8 cellular contexts compared by ENCODE assay signal in genomic region chr7:100825760-100826545, GRCh38. TPM values are rescaled to one million over a fixed set of nuclear protein-coding genes. Genes with fewer than 3 reads are reported as not detected.
DNase-seq lines count a peak whose midpoint lies in the region; ATAC-seq, FAIRE-seq and TF ChIP-seq lines count a peak whose summit lies in the region.

No MANE protein-coding gene starts in this region.

- intact Hi-C loops in K562 (cut with micrococcal nuclease) (loop anchor here (1.0 kb wide), 1 partner anchor 24 kb away; no protein-coding TSS in a partner anchor), lower leg skin (cut with DNase I; ENCODE audit: low total_unique reads) (no loop called here)

- H3K27me3 Mint-ChIP-seq in CD8-positive, alpha-beta memory T cell, result peaks cover 34 to 50% of the 10 kb centered on the region in 2 donors

- H2AFZ ChIP-seq in K562 (ENCODE audit: low read depth, low read length), result peak overlapping the region; percentile 67

- no peaks in the 10 kb centered on the region for H3K36me3 ChIP-seq in CD8-positive, alpha-beta memory T cell (ENCODE audit: insufficient read depth, low read length)
- H3K36me3 ChIP-seq in K562 (ENCODE audit: control insufficient read depth, insufficient read depth, low read length) (peaks cover 36% of the 10 kb centered on the region; the same call in 2 of the 3 replicates), urinary bladder (ENCODE audit: insufficient read depth) (no peaks in the 10 kb centered on the region)

- no peaks in the 10 kb centered on the region for H3K9me3 ChIP-seq in CD8-positive, alpha-beta memory T cell (ENCODE audit: low read length)
- H3K9me3 ChIP-seq in K562 (replicated peaks; ENCODE audit: control insufficient read depth, insufficient read depth, low read depth, low read length), result no peaks in the 10 kb centered on the region

- no peak for DNase-seq in CD8-positive, alpha-beta memory T cell
- DNase-seq in K562 (ENCODE audit: extremely low read depth in 1 of 4, low spot score in 3 of 4) (peak; percentile 43 to 86 (median 66)), lower leg skin (ENCODE audit: low spot score in 2 of 2) (no peak), NCI-H1436 (lab: John Stamatoyannopoulos, UW) (no peak)

- H3K79me2 ChIP-seq in K562 (ENCODE audit: control insufficient read depth, insufficient read depth, low read length), result peaks cover 55% of the 10 kb centered on the region

- peaks cover 13% of the 10 kb centered on the region for H3K4me1 ChIP-seq in CD8-positive, alpha-beta memory T cell (ENCODE audit: insufficient read depth, low read length)
- H3K4me1 ChIP-seq in K562 (replicated peaks in 1 of 2; ENCODE audit: control insufficient read depth in 2 of 2, insufficient read depth in 2 of 2, low read length in 2 of 2), result peaks cover 17 to 64% of the 10 kb centered on the region in 2 experiments; a peak in 4 of 5 replicates
- no peaks in the 10 kb centered on the region for H3K4me1 ChIP-seq in urinary bladder (ENCODE audit: insufficient read depth)

- WGBS in K562 (ENCODE audit: insufficient coverage, low coverage, missing lambda C conversion rate), result 0% methylated on average over 17 of the region's 18 CpGs
- 6 to 14% methylated on average over 18 of the region's 18 CpGs for WGBS in lower leg skin, 2 donors
- 14% methylated on average over 18 of the region's 18 CpGs for WGBS in urinary bladder

- peak overlapping the region; percentile 98 for H3K4me2 ChIP-seq in K562 (ENCODE audit: insufficient read depth, low read length)

- TF ChIP-seq RAD21 in Ishikawa (IDR thresholded peaks at IDR 0.05; ENCODE audit: low read depth) (peak; percentile 35), K562 (CRISPR knock-in tag; conservative IDR thresholded peaks at IDR 0.05 in 1 of 2, IDR thresholded peaks at IDR 0.05 in 1 of 2) (peak; percentile 73 to 76)

- peaks cover 16 to 27% (median 24%) of the 10 kb centered on the region in 3 donors for H3K4me1 Mint-ChIP-seq in CD8-positive, alpha-beta memory T cell

- H3K9me3 Mint-ChIP-seq in CD8-positive, alpha-beta memory T cell, result peaks cover 0 to 4% (median 0%) of the 10 kb centered on the region in 5 donors

- H3K9ac ChIP-seq in K562 (ENCODE audit: insufficient read depth in 1 of 2, low read depth in 2 of 2, low read length in 2 of 2), result peak overlapping the region; percentile 61 to 88

- no peak overlapping the region for H3K4me3 ChIP-seq in CD8-positive, alpha-beta memory T cell (ENCODE audit: low read length)
- H3K4me3 ChIP-seq in K562 (peak overlapping the region; percentile 71), lower leg skin (ENCODE audit: low read depth, poor library complexity, severe bottlenecking) (peak overlapping the region; percentile 59), urinary bladder (ENCODE audit: low read depth, low read length) (peak overlapping the region; percentile 90)

- peak overlapping the region; percentile 59 for H3K27ac ChIP-seq in CD8-positive, alpha-beta memory T cell (ENCODE audit: low read depth, low read length)
- H3K27ac ChIP-seq in K562 (ENCODE audit: extremely low read depth, low read depth, low read length), result peak overlapping the region; percentile 60
- H3K27ac ChIP-seq in urinary bladder (ENCODE audit: low read depth), result no peak overlapping the region

- no TSS peak for BruUV-seq in K562 (replicated peaks; lab: Mats Ljungman, UMichigan)

- ATAC-seq in K562 (peak; percentile 57), HG02870 (IDR thresholded peaks at IDR 0.05; ENCODE audit: unreplicated experiment) (no peak), HG02884 (IDR thresholded peaks at IDR 0.05; ENCODE audit: unreplicated experiment) (no peak)

- peaks cover 9% of the 10 kb centered on the region; the same call in 1 of the 2 replicates for H4K20me1 ChIP-seq in K562 (replicated peaks; ENCODE audit: control insufficient read depth, insufficient read depth, low read length)

- TF ChIP-seq POLR2A in K562 (conservative IDR thresholded peaks at IDR 0.05), result no peak
- no peak for TF ChIP-seq POLR2A in lower leg skin (IDR thresholded peaks at IDR 0.05)

- in situ Hi-C loops in K562 (cut with MboI), result no loop called here

- peak overlapping the region; percentile 31 to 89 (median 71) for H3K4me3 Mint-ChIP-seq in CD8-positive, alpha-beta memory T cell

- peaks cover 4% of the 10 kb centered on the region for H3K9me1 ChIP-seq in K562 (ENCODE audit: control insufficient read depth, insufficient read depth, low read length)

- FAIRE-seq in K562 (lab: Jason Lieb, UNC), result peak; percentile 82

- peak; percentile 78 to 86 (median 80) for TF ChIP-seq CTCF in K562 (IDR thresholded peaks at IDR 0.05 in 2 of 3, conservative IDR thresholded peaks at IDR 0.05 in 1 of 3; ENCODE audit: insufficient read depth in 2 of 3, low read depth in 1 of 3, low read length in 3 of 3)
- TF ChIP-seq CTCF in lower leg skin (IDR thresholded peaks at IDR 0.05), result no peak

- no peak for TF ChIP-seq EP300 in Ishikawa (IDR thresholded peaks at IDR 0.05; ENCODE audit: borderline replicate concordance)
- TF ChIP-seq EP300 in K562 (IDR thresholded peaks at IDR 0.05; ENCODE audit: low read length), result 0 out of 2 replicates have a peak, but pooled peaks have one; percentile 8

- H3K27ac Mint-ChIP-seq in CD8-positive, alpha-beta memory T cell, result peak overlapping the region in 2 of 8 donors; percentile 1 to 82

- peaks cover 17% of the 10 kb centered on the region for H3K27me3 ChIP-seq in CD8-positive, alpha-beta memory T cell (ENCODE audit: insufficient read depth, low read length, poor library complexity, severe bottlenecking)
- no peaks in the 10 kb centered on the region for H3K27me3 ChIP-seq in K562 (ENCODE audit: control insufficient read depth in 2 of 2, insufficient read depth in 2 of 2, low read length in 2 of 2)

- peaks cover 0 to 3% (median 2%) of the 10 kb centered on the region in 3 donors for H3K36me3 Mint-ChIP-seq in CD8-positive, alpha-beta memory T cell

- CTCF ChIA-PET in CD8-positive, alpha-beta memory T cell (lab: Charles Lee), result no interaction called here
- CTCF ChIA-PET in K562 (lab: Yijun Ruan, JAX; ENCODE audit: low intra/inter-chr PET ratio), result interaction anchor here (0.8 to 1.4 kb wide), 2 partner anchors 27 to 121 kb away, joined by 4 to 5 read pairs; no protein-coding TSS in a partner anchor

- POLR2A ChIA-PET in CD8-positive, alpha-beta memory T cell (lab: Charles Lee), result no interaction called here
- POLR2A ChIA-PET in K562 (lab: Yijun Ruan, JAX), result interaction anchor here (0.5 to 1.6 kb wide), 10 partner anchors 10 to 241 kb away, joined by 3 to 9 read pairs (median 3); no protein-coding TSS in a partner anchor

RNA-seq across cellular contexts. Expression of gene EPHB4, which starts 1.4 kb away (rescaled TPM):
- 1 to 10 TPM; 2.5 to 2.9 TPM for total RNA-seq in CD8-positive, alpha-beta memory T cell
- not detected for polyA plus RNA-seq in CD8-positive, alpha-beta memory T cell
- total RNA-seq in K562 (2011; cell fraction: chromatin; rRNA removed; ENCODE audit: low replicate concordance), result 106 and 250 TPM in 2 replicates
- total RNA-seq in K562 (2011; cell fraction: nucleolus; rRNA removed), result 202 and 205 TPM in 2 replicates
- 138 and 149 TPM in 2 replicates for total RNA-seq in K562 (2011; cell fraction: nucleoplasm; rRNA removed)
- total RNA-seq in K562 (2014; rRNA removed) (65.2 and 85.5 TPM in 2 replicates), K562 (2014; rRNA removed; fragmentation: Illumina TruSeq; extraction: Trizol) (26.4 and 34.2 TPM in 2 replicates), K562 (2015; rRNA removed; fragmentation: Illumina TruSeq; extraction: Trizol) (44.9 and 45.9 TPM in 2 replicates), K562 (2021) (81.5 and 82.1 TPM in 2 replicates), lower leg skin (10 to 100 TPM; 51.1 to 72.2 (median 60.9) TPM), urinary bladder (70.6 TPM)
- polyA plus RNA-seq in K562 (2011; rRNA removed) (37.7 and 37.9 TPM in 2 replicates), K562 (2014; fragmentation: Illumina TruSeq; extraction: Trizol) (36.4 and 55.3 TPM in 2 replicates), K562 (2014; fragmentation: Nextera tagmentation; extraction: Ambion mirVana) (1 to 10 TPM; 1.2 to 1.5 TPM), K562 (2014; rRNA removed) (47.0 and 50.6 TPM in 2 replicates), urinary bladder (53.1 TPM)
- polyA plus RNA-seq in K562 (2011; cell fraction: cytosol; rRNA removed), result 44.9 and 59.3 TPM in 2 replicates
- 50.6 and 88.1 TPM in 2 replicates for polyA plus RNA-seq in K562 (2011; cell fraction: nucleus; rRNA removed)
- 38.4 and 60.7 TPM in 2 replicates for polyA plus RNA-seq in K562 (2012)
- 45.6 and 89.1 TPM in 2 replicates for polyA minus RNA-seq in K562 (2011; rRNA and poly(A)+ RNA removed)
- 46.9 and 57.9 TPM in 2 replicates for polyA minus RNA-seq in K562 (2011; cell fraction: cytosol; rRNA and poly(A)+ RNA removed)
- polyA minus RNA-seq in K562 (2011; cell fraction: nucleus; rRNA and poly(A)+ RNA removed), result 28.0 and 29.8 TPM in 2 replicates

RNA-seq across cellular contexts. Expression of gene SLC12A9, which starts 26.6 kb away (rescaled TPM):
- total RNA-seq in CD8-positive, alpha-beta memory T cell, result 10 to 100 TPM; 24.7 to 29.1 TPM
- 9.5 TPM for polyA plus RNA-seq in CD8-positive, alpha-beta memory T cell
- 27.9 and 65.1 TPM in 2 replicates for total RNA-seq in K562 (2011; cell fraction: chromatin; rRNA removed; ENCODE audit: low replicate concordance)
- 41.7 and 43.0 TPM in 2 replicates for total RNA-seq in K562 (2011; cell fraction: nucleolus; rRNA removed)
- 36.7 and 51.5 TPM in 2 replicates for total RNA-seq in K562 (2011; cell fraction: nucleoplasm; rRNA removed)
- total RNA-seq in K562 (2014; rRNA removed) (10.7 and 13.8 TPM in 2 replicates), K562 (2014; rRNA removed; fragmentation: Illumina TruSeq; extraction: Trizol) (3.3 and 6.1 TPM in 2 replicates), K562 (2015; rRNA removed; fragmentation: Illumina TruSeq; extraction: Trizol) (7.9 and 10.7 TPM in 2 replicates), K562 (2021) (18.7 and 20.2 TPM in 2 replicates), lower leg skin (10 to 100 TPM; 14.0 to 32.9 (median 21.8) TPM), urinary bladder (13.6 TPM)
- polyA plus RNA-seq in K562 (2011; rRNA removed) (8.4 and 10.6 TPM in 2 replicates), K562 (2014; fragmentation: Illumina TruSeq; extraction: Trizol) (11.7 and 13.7 TPM in 2 replicates), K562 (2014; fragmentation: Nextera tagmentation; extraction: Ambion mirVana) (under 1 TPM; 0.06 to 0.17 TPM), K562 (2014; rRNA removed) (14.6 and 15.6 TPM in 2 replicates), urinary bladder (29.0 TPM)
- 7.7 and 17.8 TPM in 2 replicates for polyA plus RNA-seq in K562 (2011; cell fraction: cytosol; rRNA removed)
- polyA plus RNA-seq in K562 (2011; cell fraction: nucleus; rRNA removed), result 38.4 and 65.5 TPM in 2 replicates
- polyA plus RNA-seq in K562 (2012), result 14.9 and 15.6 TPM in 2 replicates
- 3.3 and 4.6 TPM in 2 replicates for polyA minus RNA-seq in K562 (2011; rRNA and poly(A)+ RNA removed)
- polyA minus RNA-seq in K562 (2011; cell fraction: cytosol; rRNA and poly(A)+ RNA removed), result 8.4 and 8.9 TPM in 2 replicates
- polyA minus RNA-seq in K562 (2011; cell fraction: nucleus; rRNA and poly(A)+ RNA removed), result 5.8 and 7.0 TPM in 2 replicates

RNA-seq across cellular contexts. Expression of gene TRIP6, which starts 41.2 kb away (rescaled TPM):
- total RNA-seq in CD8-positive, alpha-beta memory T cell, result 10 to 100 TPM; 36.8 to 37.7 TPM
- polyA plus RNA-seq in CD8-positive, alpha-beta memory T cell, result 2.0 TPM
- 66.0 and 118 TPM in 2 replicates for total RNA-seq in K562 (2011; cell fraction: chromatin; rRNA removed; ENCODE audit: low replicate concordance)
- 92.2 and 99.2 TPM in 2 replicates for total RNA-seq in K562 (2011; cell fraction: nucleolus; rRNA removed)
- 66.9 and 80.3 TPM in 2 replicates for total RNA-seq in K562 (2011; cell fraction: nucleoplasm; rRNA removed)
- 104 and 108 TPM in 2 replicates for total RNA-seq in K562 (2014; rRNA removed)
- total RNA-seq in K562 (2014; rRNA removed; fragmentation: Illumina TruSeq; extraction: Trizol), result 28.3 and 28.9 TPM in 2 replicates
- 85.7 and 90.5 TPM in 2 replicates for total RNA-seq in K562 (2015; rRNA removed; fragmentation: Illumina TruSeq; extraction: Trizol)
- total RNA-seq in K562 (2021), result 141 and 148 TPM in 2 replicates
- 48.5 and 54.0 TPM in 2 replicates for polyA plus RNA-seq in K562 (2011; rRNA removed)
- polyA plus RNA-seq in K562 (2011; cell fraction: cytosol; rRNA removed), result 55.2 and 103 TPM in 2 replicates
- 104 and 125 TPM in 2 replicates for polyA plus RNA-seq in K562 (2011; cell fraction: nucleus; rRNA removed)
- polyA plus RNA-seq in K562 (2012), result 96.4 and 111 TPM in 2 replicates
- polyA plus RNA-seq in K562 (2014; fragmentation: Illumina TruSeq; extraction: Trizol), result 35.6 and 78.2 TPM in 2 replicates
- polyA plus RNA-seq in K562 (2014; fragmentation: Nextera tagmentation; extraction: Ambion mirVana), result 10 to 100 TPM in 1 of 2 experiments, 1 to 10 TPM in 1; 5.9 to 12.0 TPM
- 103 and 112 TPM in 2 replicates for polyA plus RNA-seq in K562 (2014; rRNA removed)
- polyA minus RNA-seq in K562 (2011; rRNA and poly(A)+ RNA removed), result 16.6 and 36.4 TPM in 2 replicates
- 27.3 and 36.2 TPM in 2 replicates for polyA minus RNA-seq in K562 (2011; cell fraction: cytosol; rRNA and poly(A)+ RNA removed)
- 31.2 and 31.5 TPM in 2 replicates for polyA minus RNA-seq in K562 (2011; cell fraction: nucleus; rRNA and poly(A)+ RNA removed)
- total RNA-seq in lower leg skin, result 10 to 100 TPM; 71.8 to 88.7 (median 81.0) TPM
- 38.0 TPM for total RNA-seq in urinary bladder
- 80.0 TPM for polyA plus RNA-seq in urinary bladder

RNA-seq across cellular contexts. Expression of gene SRRT, which starts 49.0 kb away (rescaled TPM):
- total RNA-seq in CD8-positive, alpha-beta memory T cell, result 100 to 1,000 TPM; 285 to 290 TPM
- 90.7 TPM for polyA plus RNA-seq in CD8-positive, alpha-beta memory T cell
- 448 and 751 TPM in 2 replicates for total RNA-seq in K562 (2011; cell fraction: chromatin; rRNA removed; ENCODE audit: low replicate concordance)
- 282 and 327 TPM in 2 replicates for total RNA-seq in K562 (2011; cell fraction: nucleolus; rRNA removed)
- 310 and 324 TPM in 2 replicates for total RNA-seq in K562 (2011; cell fraction: nucleoplasm; rRNA removed)
- total RNA-seq in K562 (2014; rRNA removed) (155 and 156 TPM in 2 replicates), K562 (2014; rRNA removed; fragmentation: Illumina TruSeq; extraction: Trizol) (51.8 and 71.6 TPM in 2 replicates), K562 (2015; rRNA removed; fragmentation: Illumina TruSeq; extraction: Trizol) (80.6 and 84.4 TPM in 2 replicates), K562 (2021) (238 and 263 TPM in 2 replicates), lower leg skin (100 to 1,000 TPM in 2 of 4 donors, 10 to 100 TPM in 2; 73.3 to 129 (median 107) TPM), urinary bladder (31.2 TPM)
- polyA plus RNA-seq in K562 (2011; rRNA removed) (36.5 and 68.2 TPM in 2 replicates), K562 (2014; fragmentation: Illumina TruSeq; extraction: Trizol) (143 and 145 TPM in 2 replicates), K562 (2014; fragmentation: Nextera tagmentation; extraction: Ambion mirVana) (10 to 100 TPM; 10.3 to 16.7 TPM), K562 (2014; rRNA removed) (140 and 171 TPM in 2 replicates), urinary bladder (69.9 TPM)
- 31.1 and 47.3 TPM in 2 replicates for polyA plus RNA-seq in K562 (2011; cell fraction: cytosol; rRNA removed)
- 397 and 581 TPM in 2 replicates for polyA plus RNA-seq in K562 (2011; cell fraction: nucleus; rRNA removed)
- 151 and 218 TPM in 2 replicates for polyA plus RNA-seq in K562 (2012)
- 33.4 and 36.1 TPM in 2 replicates for polyA minus RNA-seq in K562 (2011; rRNA and poly(A)+ RNA removed)
- polyA minus RNA-seq in K562 (2011; cell fraction: cytosol; rRNA and poly(A)+ RNA removed), result 63.2 and 87.3 TPM in 2 replicates
- polyA minus RNA-seq in K562 (2011; cell fraction: nucleus; rRNA and poly(A)+ RNA removed), result 122 and 159 TPM in 2 replicates

Comparison
In these comparisons a context has a peak if more than half of its experiments do, and no peak if none do; other contexts are left out.
1. DNase-seq: peak in K562 (4 of 4); none in CD8-positive, alpha-beta memory T cell (0 of 5), lower leg skin (0 of 2) and NCI-H1436 (single experiment).
2. CTCF ChIP-seq: peak in K562 (3 of 3); none in lower leg skin (0 of 3).
3. RNA of gene EPHB4, which starts 1.4 kb away (total RNA-seq): 70.6 TPM in urinary bladder (single experiment), 51.1 to 72.2 TPM in lower leg skin and 26.4 to 250 TPM in K562; 2.5 to 2.9 TPM in CD8-positive, alpha-beta memory T cell; every median in the first group is over 4 times any median in the second.